ENCODE assay signal across 1 cellular context in genomic region chr5:179553875-179554274, GRCh38.
TF ChIP-seq lines count a peak whose summit lies in the region.

No MANE protein-coding gene starts in this region.

TF ChIP-seq in H1, 55 proteins besides CTCF, POLR2A, EP300 and RAD21 (continued from another document):
- TF ChIP-seq ATF2 (IDR thresholded peaks at IDR 0.05; ENCODE audit: low read length) = no peak
- TF ChIP-seq, protein P1, sequence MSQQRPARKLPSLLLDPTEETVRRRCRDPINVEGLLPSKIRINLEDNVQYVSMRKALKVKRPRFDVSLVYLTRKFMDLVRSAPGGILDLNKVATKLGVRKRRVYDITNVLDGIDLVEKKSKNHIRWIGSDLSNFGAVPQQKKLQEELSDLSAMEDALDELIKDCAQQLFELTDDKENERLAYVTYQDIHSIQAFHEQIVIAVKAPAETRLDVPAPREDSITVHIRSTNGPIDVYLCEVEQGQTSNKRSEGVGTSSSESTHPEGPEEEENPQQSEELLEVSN (IDR thresholded peaks at IDR 0.05) = no peak
- TF ChIP-seq RBBP5 (IDR thresholded peaks at IDR 0.05; ENCODE audit: borderline replicate concordance, low read depth, low read length) = no peak
